ENCODE assay signal across 1 cellular context in genomic region chr2:95158441-95158840, GRCh38.
TF ChIP-seq lines count a peak whose summit lies in the region.

No MANE protein-coding gene starts in this region.

TF ChIP-seq in K562, 482 proteins besides CTCF, POLR2A, EP300 and RAD21:
- TF ChIP-seq ATF3 (IDR thresholded peaks at IDR 0.05), result no peak
- no peak for TF ChIP-seq ATF3 (CRISPR knock-in tag; conservative IDR thresholded peaks at IDR 0.05)
- TF ChIP-seq RNF2 (IDR thresholded peaks at IDR 0.05), result no peak
- no peak for TF ChIP-seq BRD4 (IDR thresholded peaks at IDR 0.05)
- TF ChIP-seq KAT2B (IDR thresholded peaks at IDR 0.05; ENCODE audit: low read depth, low read length), result no peak
- TF ChIP-seq ZNF197 (CRISPR knock-in tag; IDR thresholded peaks at IDR 0.05; ENCODE audit: low read depth), result no peak
- TF ChIP-seq L3MBTL2 (IDR thresholded peaks at IDR 0.05), result no peak
- no peak for TF ChIP-seq ERF (CRISPR knock-in tag; IDR thresholded peaks at IDR 0.05)
- no peak for TF ChIP-seq ZNF512 (tag; IDR thresholded peaks at IDR 0.05)
- no peak for TF ChIP-seq NONO (IDR thresholded peaks at IDR 0.05; ENCODE audit: low read depth in 2 of 2, low read length in 1 of 2)
- no peak for TF ChIP-seq SAFB2 (IDR thresholded peaks at IDR 0.05; ENCODE audit: borderline replicate concordance, low read depth, low read length, severe bottlenecking)
- TF ChIP-seq RBFOX2 (IDR thresholded peaks at IDR 0.05; ENCODE audit: low read depth, low read length), result no peak
